ENCODE assay signal across 34 cellular contexts in the genomic region with DNA sequence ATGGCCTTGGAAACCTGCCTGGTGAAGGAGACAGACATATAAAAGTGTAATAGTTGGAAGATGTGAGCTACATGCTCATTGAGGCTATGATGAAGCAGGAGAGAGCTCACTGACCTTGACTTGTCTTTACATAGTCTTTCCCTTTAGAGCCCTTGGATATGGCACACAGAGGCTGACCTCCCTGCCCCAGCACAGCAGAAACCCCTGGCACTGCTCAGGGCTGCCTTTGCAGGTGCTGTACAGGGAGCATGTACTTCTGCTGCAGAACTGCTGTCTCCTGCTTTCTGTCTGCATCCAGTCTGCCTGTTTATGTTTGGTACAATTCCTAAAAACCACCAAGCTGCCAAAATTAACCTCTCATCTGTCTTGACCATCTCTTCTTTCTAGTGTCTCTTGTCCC.
"Had no signal": no experiment of that assay in that cellular context is flagged by ENCODE, and none has a peak within 500 bp of the region (broad histone marks: within the 10 kb centered on the region; RNA-seq: fewer than 3 reads in every experiment).

No MANE protein-coding gene starts in this region.

- H3K4me2 ChIP-seq: PC-9 had no signal

- H3K27ac ChIP-seq: body of pancreas, breast epithelium, PC-9, RWPE1, SJCRH30, SK-N-MC, WERI-Rb-1 had no signal

- H2AFZ ChIP-seq: PC-9 had no signal

- H3K9me3 ChIP-seq: body of pancreas, breast epithelium, MG63, SJCRH30 had no signal

- H3K4me1 ChIP-seq: breast epithelium, SJCRH30 had no signal

- DNase-seq: activated CD4-positive, alpha-beta T cell treated with anti-CD3 and anti-CD28 coated beads for 1 hour; activated CD4-positive, alpha-beta T cell treated with anti-CD3 and anti-CD28 coated beads for 48 hours; activated CD4-positive, CD25-positive, alpha-beta regulatory T cell; activated CD8-positive, alpha-beta T cell treated with anti-CD3 and anti-CD28 coated beads for 36 hours; activated effector memory CD4-positive, alpha-beta T cell treated with anti-CD3 and anti-CD28 coated beads, Interleukin-2, amount 50 U/mL, for 16 hours; activated naive CD4-positive, alpha-beta T cell; activated naive CD4-positive, alpha-beta T cell treated with anti-CD3 and anti-CD28 coated beads, Interleukin-2, amount 50 U/mL, for 16 hours; activated naive CD8-positive, alpha-beta T cell treated with anti-CD3 and anti-CD28 coated beads for 36 hours; activated T-cell treated with anti-CD3 and anti-CD28 coated beads, Interleukin-2, amount 50 U/mL, for 1 hour; activated T-cell treated with anti-CD3 and anti-CD28 coated beads, Interleukin-2, amount 50 U/mL, for 72 hours; amniotic stem cell; body of pancreas; caudate nucleus; Kasumi-1; KG1; MG63; NCI-H1048; NCI-H1105 treated with DMSO at 0.1 percent for 48 hours; NCI-H1436; NCI-H1694; NCI-H1930; NCI-H345; NCI-H526; NCI-H774; NK-92 treated with Interleukin-12 subunit alpha and Interleukin-12 subunit beta, amount 100 ng/mL, for 24 hours; PC-9; SHP77; SJCRH30; T1000; WERI-Rb-1 had no signal

- H3K27me3 ChIP-seq: body of pancreas, breast epithelium, MG63, SJCRH30 had no signal

- ATAC-seq: activated CD8-positive, alpha-beta T cell treated with anti-CD3 and anti-CD28 coated beads for 36 hours; activated T-cell treated with anti-CD3 and anti-CD28 coated beads, Interleukin-2, amount 50 U/mL, for 72 hours; activated T-helper 17 cell treated with anti-CD3 and anti-CD28 coated beads, Interleukin-2, amount 50 U/mL, for 72 hours; body of pancreas had no signal

- H3K36me3 ChIP-seq: breast epithelium, MG63, SJCRH30, WERI-Rb-1 had no signal

- H3K4me3 ChIP-seq: body of pancreas, breast epithelium, MG63, PC-9, SJCRH30, SK-N-MC had no signal
